Comparison of ENCODE assay signal across 1 cellular context in genomic region chr11:125170406-125171031, GRCh38.
TF ChIP-seq lines count a peak whose summit lies in the region.

No MANE protein-coding gene starts in this region.

TF ChIP-seq in GM23338, 12 proteins besides CTCF, POLR2A, EP300 and RAD21 (continued from another document):
- TF ChIP-seq ETS1 (IDR thresholded peaks at IDR 0.05) (no peak), EZH2 (IDR thresholded peaks at IDR 0.05; ENCODE audit: low read depth, unreplicated experiment) (no peak), POLR2AphosphoS5 (IDR thresholded peaks at IDR 0.05; ENCODE audit: low read depth) (no peak), EZH2phosphoT487 (IDR thresholded peaks at IDR 0.05; ENCODE audit: unreplicated experiment) (no peak), NANOG (IDR thresholded peaks at IDR 0.05; ENCODE audit: borderline replicate concordance) (no peak), REST (IDR thresholded peaks at IDR 0.05; ENCODE audit: unreplicated experiment) (no peak), JUNB (IDR thresholded peaks at IDR 0.05; ENCODE audit: unreplicated experiment) (no peak), STAT1 (IDR thresholded peaks at IDR 0.05; ENCODE audit: unreplicated experiment) (no peak)
